Comparison of ENCODE assay signal across 7 cellular contexts in genomic region chr1:22284236-22284635, GRCh38.
"Had no signal": no experiment of that assay in that cellular context is flagged by ENCODE, and none has a peak within 500 bp of the region (broad histone marks: within the 10 kb centered on the region; RNA-seq: fewer than 3 reads in every experiment).

No MANE protein-coding gene starts in this region.

- H3K9ac ChIP-seq: GM23248 had no signal

- DNase-seq: GM23248, GOT3, IMR-90, KG1 had no signal

- H3K4me1 ChIP-seq: HAP-1 had no signal

- H3K4me3 ChIP-seq: GM23248, HAP-1 had no signal

- H2AFZ ChIP-seq: GM23248 had no signal

- ATAC-seq: HCT116 had no signal

- H3K27ac ChIP-seq: GM23248 had no signal

- H3K36me3 ChIP-seq: HAP-1 had no signal

- FAIRE-seq: HTR-8/SVneo had no signal
